22 cellular contexts compared by ENCODE assay signal in genomic region chr16:876041-876335, GRCh38.
"Had no signal": no experiment of that assay in that cellular context is flagged by ENCODE, and none has a peak within 500 bp of the region (broad histone marks: within the 10 kb centered on the region; RNA-seq: fewer than 3 reads in every experiment).

No MANE protein-coding gene starts in this region.

- H3K27me3 ChIP-seq: brain microvascular endothelial cell, cardiac muscle cell, Peyer's patch had no signal

- H3K27me3 Mint-ChIP-seq: activated CD8-positive, alpha-beta memory T cell treated with anti-CD3 and anti-CD28 coated beads, Interleukin-2, amount 10 ng/mL, durations not matched to agents 7 days and 5 days; activated naive CD4-positive, alpha-beta T cell treated with anti-CD3 and anti-CD28 coated beads, Interleukin-2, amount 10 ng/mL, durations not matched to agents 7 days and 5 days; activated naive CD8-positive, alpha-beta T cell treated with anti-CD3 and anti-CD28 coated beads for 36 hours; activated T-cell treated with anti-CD3 and anti-CD28 coated beads, Interleukin-2, amount 50 U/mL, for 24 hours had no signal

- H3K4me1 ChIP-seq: Peyer's patch had no signal

- ATAC-seq: activated CD4-positive, CD25-positive, alpha-beta regulatory T cell treated with anti-CD3 and anti-CD28 coated beads, Interleukin-2, amount 50 U/mL, for 24 hours; activated CD8-positive, alpha-beta memory T cell treated with anti-CD3 and anti-CD28 coated beads, Interleukin-2, amount 10 ng/mL, durations not matched to agents 7 days and 5 days had no signal

- H3K4me3 Mint-ChIP-seq: activated CD8-positive, alpha-beta memory T cell treated with anti-CD3 and anti-CD28 coated beads, Interleukin-2, amount 10 ng/mL, durations not matched to agents 7 days and 5 days; activated naive CD4-positive, alpha-beta T cell treated with anti-CD3 and anti-CD28 coated beads, Interleukin-2, amount 10 ng/mL, durations not matched to agents 7 days and 5 days; activated naive CD8-positive, alpha-beta T cell treated with anti-CD3 and anti-CD28 coated beads for 36 hours; activated T-cell treated with anti-CD3 and anti-CD28 coated beads, Interleukin-2, amount 50 U/mL, for 24 hours; T-helper 1 cell treated with Interleukin-12 subunit alpha and Interleukin-12 subunit beta and Interleukin-4 antibody, amounts not matched to agents 30 μg/mL and 1 μg/mL, for 36 hours had no signal

- H3K36me3 Mint-ChIP-seq: activated CD8-positive, alpha-beta memory T cell treated with anti-CD3 and anti-CD28 coated beads, Interleukin-2, amount 10 ng/mL, durations not matched to agents 7 days and 5 days; activated naive CD4-positive, alpha-beta T cell treated with anti-CD3 and anti-CD28 coated beads, Interleukin-2, amount 10 ng/mL, durations not matched to agents 7 days and 5 days had no signal

- H3K27ac ChIP-seq: brain microvascular endothelial cell, cardiac muscle cell, Peyer's patch, RWPE1 had no signal

- H3K9me3 ChIP-seq: Peyer's patch had no signal

- H3K4me1 Mint-ChIP-seq: activated naive CD4-positive, alpha-beta T cell treated with anti-CD3 and anti-CD28 coated beads, Interleukin-2, amount 10 ng/mL, durations not matched to agents 7 days and 5 days had no signal

- H3K36me3 ChIP-seq: brain microvascular endothelial cell, cardiac muscle cell had no signal

- DNase-seq: activated CD4-positive, alpha-beta T cell treated with anti-CD3 and anti-CD28 coated beads for 48 hours; activated CD4-positive, alpha-beta T cell treated with anti-CD3 and anti-CD28 coated beads, Interleukin-2, amount 50 U/mL, for 4 hours; activated CD8-positive, alpha-beta memory T cell treated with anti-CD3 and anti-CD28 coated beads, Interleukin-2, amount 10 ng/mL, durations not matched to agents 7 days and 5 days; activated effector memory CD4-positive, alpha-beta T cell treated with anti-CD3 and anti-CD28 coated beads, Interleukin-2, amount 50 U/mL, for 16 hours; activated naive CD4-positive, alpha-beta T cell treated with anti-CD3 and anti-CD28 coated beads, Interleukin-2, amount 10 ng/mL, durations not matched to agents 7 days and 5 days; activated naive CD8-positive, alpha-beta T cell treated with anti-CD3 and anti-CD28 coated beads for 36 hours; activated T-cell treated with anti-CD3 and anti-CD28 coated beads, Interleukin-2, amount 50 U/mL, for 24 hours; brain microvascular endothelial cell; Kasumi-1; KBM-7; NCI-H1105 treated with DMSO at 0.1 percent for 48 hours; NCI-H1436 treated with DMSO at 0.1 percent for 48 hours; NCI-H187 treated with DMSO at 0.1 percent for 48 hours; NCI-H2081 treated with DMSO at 0.1 percent for 48 hours; NCI-H446; NCI-H524; Peyer's patch; SHP77 treated with DMSO at 0.1 percent for 48 hours had no signal

- H3K27ac Mint-ChIP-seq: activated CD8-positive, alpha-beta memory T cell treated with anti-CD3 and anti-CD28 coated beads, Interleukin-2, amount 10 ng/mL, durations not matched to agents 7 days and 5 days; activated naive CD4-positive, alpha-beta T cell treated with anti-CD3 and anti-CD28 coated beads, Interleukin-2, amount 10 ng/mL, durations not matched to agents 7 days and 5 days; activated naive CD8-positive, alpha-beta T cell treated with anti-CD3 and anti-CD28 coated beads for 36 hours; activated T-cell treated with anti-CD3 and anti-CD28 coated beads, Interleukin-2, amount 50 U/mL, for 24 hours; T-helper 1 cell treated with Interleukin-12 subunit alpha and Interleukin-12 subunit beta and Interleukin-4 antibody, amounts not matched to agents 30 μg/mL and 1 μg/mL, for 36 hours had no signal

- H3K4me3 ChIP-seq: cardiac muscle cell, Peyer's patch had no signal

- H3K9me3 Mint-ChIP-seq: activated naive CD4-positive, alpha-beta T cell treated with anti-CD3 and anti-CD28 coated beads, Interleukin-2, amount 10 ng/mL, durations not matched to agents 7 days and 5 days; activated naive CD8-positive, alpha-beta T cell treated with anti-CD3 and anti-CD28 coated beads for 36 hours; activated T-cell treated with anti-CD3 and anti-CD28 coated beads, Interleukin-2, amount 50 U/mL, for 24 hours; T-helper 1 cell treated with Interleukin-12 subunit alpha and Interleukin-12 subunit beta and Interleukin-4 antibody, amounts not matched to agents 30 μg/mL and 1 μg/mL, for 36 hours had no signal
